1 cellular context compared by ENCODE assay signal in the genomic region with DNA sequence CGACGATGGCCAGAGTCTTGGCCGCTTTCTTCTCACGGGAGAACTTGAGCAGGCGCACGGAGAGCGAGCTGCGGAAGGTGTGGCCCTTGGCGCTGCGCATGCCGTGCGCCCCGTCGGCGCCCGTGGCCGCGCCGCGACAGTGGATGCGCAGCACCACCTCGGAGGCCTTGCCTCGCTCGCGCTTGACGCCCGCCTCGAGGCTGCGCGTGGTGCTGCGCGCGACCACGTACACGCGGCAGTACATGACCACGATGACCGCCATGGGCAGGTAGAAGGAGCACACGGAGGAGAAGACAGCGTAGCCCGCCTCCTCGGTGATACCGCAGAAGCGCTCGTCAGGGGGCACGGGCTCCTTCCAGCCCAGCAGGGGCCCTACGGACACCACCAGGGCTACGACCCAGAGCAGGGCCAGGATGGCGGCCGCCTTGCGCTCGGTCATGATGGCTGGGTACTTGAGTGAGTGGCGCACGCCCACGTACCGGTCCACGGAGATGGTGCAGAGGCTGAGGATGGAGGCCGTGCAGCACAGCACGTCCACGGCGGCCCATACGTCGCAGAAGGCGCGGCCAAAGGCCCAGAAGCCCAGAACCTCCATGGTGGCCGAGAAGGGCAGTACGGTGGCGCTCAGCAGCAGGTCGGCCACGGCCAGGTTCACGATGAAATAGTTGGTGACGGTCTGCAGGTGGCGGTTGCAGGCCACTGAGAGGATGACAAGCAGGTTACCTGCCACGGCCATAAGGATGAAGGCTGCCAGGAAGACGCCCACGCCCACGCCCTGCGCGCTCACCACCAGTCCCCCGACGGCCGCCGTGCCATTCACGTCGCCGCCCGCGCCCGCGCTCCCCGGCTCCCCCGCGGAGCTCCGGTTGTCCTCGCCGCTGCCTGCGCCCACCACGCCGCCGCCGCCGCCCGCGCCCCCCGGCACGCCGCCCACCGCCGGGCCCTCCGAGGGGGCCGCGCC.
TF ChIP-seq lines count a peak whose summit lies in the region.

No MANE protein-coding gene starts in this region.

TF ChIP-seq in K562, 482 proteins besides CTCF, POLR2A, EP300 and RAD21 (continued from another document):
- TF ChIP-seq, protein P1, sequence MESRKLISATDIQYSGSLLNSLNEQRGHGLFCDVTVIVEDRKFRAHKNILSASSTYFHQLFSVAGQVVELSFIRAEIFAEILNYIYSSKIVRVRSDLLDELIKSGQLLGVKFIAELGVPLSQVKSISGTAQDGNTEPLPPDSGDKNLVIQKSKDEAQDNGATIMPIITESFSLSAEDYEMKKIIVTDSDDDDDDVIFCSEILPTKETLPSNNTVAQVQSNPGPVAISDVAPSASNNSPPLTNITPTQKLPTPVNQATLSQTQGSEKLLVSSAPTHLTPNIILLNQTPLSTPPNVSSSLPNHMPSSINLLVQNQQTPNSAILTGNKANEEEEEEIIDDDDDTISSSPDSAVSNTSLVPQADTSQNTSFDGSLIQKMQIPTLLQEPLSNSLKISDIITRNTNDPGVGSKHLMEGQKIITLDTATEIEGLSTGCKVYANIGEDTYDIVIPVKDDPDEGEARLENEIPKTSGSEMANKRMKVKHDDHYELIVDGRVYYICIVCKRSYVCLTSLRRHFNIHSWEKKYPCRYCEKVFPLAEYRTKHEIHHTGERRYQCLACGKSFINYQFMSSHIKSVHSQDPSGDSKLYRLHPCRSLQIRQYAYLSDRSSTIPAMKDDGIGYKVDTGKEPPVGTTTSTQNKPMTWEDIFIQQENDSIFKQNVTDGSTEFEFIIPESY (CRISPR knock-in tag; IDR thresholded peaks at IDR 0.05), result peak; percentile 70
- no peak for TF ChIP-seq SAP30 (IDR thresholded peaks at IDR 0.05; ENCODE audit: borderline replicate concordance, insufficient read depth, low read depth, low read length, poor library complexity, severe bottlenecking)
- TF ChIP-seq MXI1 (IDR thresholded peaks at IDR 0.05; ENCODE audit: low read depth, low read length), result no peak
- TF ChIP-seq, protein P2, sequence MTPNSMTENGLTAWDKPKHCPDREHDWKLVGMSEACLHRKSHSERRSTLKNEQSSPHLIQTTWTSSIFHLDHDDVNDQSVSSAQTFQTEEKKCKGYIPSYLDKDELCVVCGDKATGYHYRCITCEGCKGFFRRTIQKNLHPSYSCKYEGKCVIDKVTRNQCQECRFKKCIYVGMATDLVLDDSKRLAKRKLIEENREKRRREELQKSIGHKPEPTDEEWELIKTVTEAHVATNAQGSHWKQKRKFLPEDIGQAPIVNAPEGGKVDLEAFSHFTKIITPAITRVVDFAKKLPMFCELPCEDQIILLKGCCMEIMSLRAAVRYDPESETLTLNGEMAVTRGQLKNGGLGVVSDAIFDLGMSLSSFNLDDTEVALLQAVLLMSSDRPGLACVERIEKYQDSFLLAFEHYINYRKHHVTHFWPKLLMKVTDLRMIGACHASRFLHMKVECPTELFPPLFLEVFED (CRISPR knock-in tag; conservative IDR thresholded peaks at IDR 0.05), result no peak
TF ChIP-seq in K562: peak in this region for 1.
